In genomic region chr20:1815502-1816085, GRCh38 we compare ENCODE assay signal across 13 cellular contexts.
DNase-seq lines count a peak whose midpoint lies in the region; TF ChIP-seq lines count a peak whose summit lies in the region.
"Had no signal": no experiment of that assay in that cellular context is flagged by ENCODE, and none has a peak within 500 bp of the region (broad histone marks: within the 10 kb centered on the region; RNA-seq: fewer than 3 reads in every experiment).

No MANE protein-coding gene starts in this region.

- no peak overlapping the region for H3K14ac ChIP-seq in mesenchymal stem cell (ENCODE audit: low read length in 2 of 2)

- H3K23ac ChIP-seq in mesenchymal stem cell (ENCODE audit: low read length in 2 of 2): no peak overlapping the region

- peak overlapping the region; percentile 10 to 73 for H2BK12ac ChIP-seq in mesenchymal stem cell (ENCODE audit: low read length in 2 of 2)

- H3K18ac ChIP-seq in mesenchymal stem cell (ENCODE audit: low read depth in 1 of 2, low read length in 2 of 2): no peak overlapping the region

- TF ChIP-seq POLR2A in tibial nerve (IDR thresholded peaks at IDR 0.05): no peak

- no peak overlapping the region for H2AFZ ChIP-seq in mammary epithelial cell (ENCODE audit: low read depth, low read length)
- H2AFZ ChIP-seq in mesenchymal stem cell (ENCODE audit: low read depth, low read length): no peak overlapping the region

- H3K9ac ChIP-seq in mammary epithelial cell (ENCODE audit: insufficient read depth, low read length) (peak overlapping the region; percentile 25), mesenchymal stem cell (ENCODE audit: low read length) (peak overlapping the region; percentile 42)

- intact Hi-C loops in mammary epithelial cell (cut with micrococcal nuclease): loop anchor here (1.0 kb wide), 1 partner anchor 15 kb away; no protein-coding TSS in a partner anchor

- no peak overlapping the region for H3K4me3 ChIP-seq in mammary epithelial cell (replicated peaks in 1 of 3; ENCODE audit: insufficient read depth in 1 of 3, low read depth in 2 of 3, low read length in 3 of 3)
- H3K4me3 ChIP-seq in mesenchymal stem cell (ENCODE audit: insufficient read depth in 1 of 2, low read depth in 1 of 2, low read length in 2 of 2): no peak overlapping the region
- no peak overlapping the region for H3K4me3 ChIP-seq in tibial nerve

- no TSS peak for BruUV-seq in mammary epithelial cell (replicated peaks; lab: Mats Ljungman, UMichigan)

- no peak overlapping the region for H3K4ac ChIP-seq in mesenchymal stem cell (ENCODE audit: low read depth in 1 of 2, low read length in 2 of 2)

- peaks cover 66% of the 10 kb centered on the region for H3K4me1 ChIP-seq in mammary epithelial cell (ENCODE audit: insufficient read depth, low read length)
- peaks cover 14% of the 10 kb centered on the region for H3K4me1 ChIP-seq in mesenchymal stem cell (ENCODE audit: control insufficient read depth, insufficient read depth, low read depth, low read length)
- H3K4me1 ChIP-seq in tibial nerve: peaks cover 0 to 91% (median 41%) of the 10 kb centered on the region in 4 donors

- H3K36me3 ChIP-seq in mammary epithelial cell (ENCODE audit: insufficient read depth, low read length): no peaks in the 10 kb centered on the region
- H3K36me3 ChIP-seq in mesenchymal stem cell (ENCODE audit: control insufficient read depth in 1 of 2, insufficient read depth in 2 of 2, low read depth in 1 of 2, low read length in 2 of 2): no peaks in the 10 kb centered on the region
- H3K36me3 ChIP-seq in tibial nerve: no peaks in the 10 kb centered on the region

- CTCF ChIA-PET in mammary epithelial cell (lab: Charles Lee; ENCODE audit: low non-redundant PET): no interaction called here

- TF ChIP-seq CTCF in mammary epithelial cell (conservative IDR thresholded peaks at IDR 0.05 in 1 of 2, IDR thresholded peaks at IDR 0.05 in 1 of 2; ENCODE audit: extremely low read depth in 1 of 2, insufficient read depth in 1 of 2, low read depth in 1 of 2, low read length in 2 of 2): no peak
- no peak for TF ChIP-seq CTCF in tibial nerve (IDR thresholded peaks at IDR 0.05)

- H3K27ac ChIP-seq in mammary epithelial cell (ENCODE audit: insufficient read depth, low read depth, low read length) (peak overlapping the region; percentile 80), mesenchymal stem cell (ENCODE audit: low read length, poor library complexity, severe bottlenecking) (no peak overlapping the region), tibial nerve (peak overlapping the region in 3 of 4 donors; percentile 4 to 70 (median 46))
- H3K27ac ChIP-seq: 22Rv1 had no signal

- no peak overlapping the region for H2BK120ac ChIP-seq in mesenchymal stem cell (ENCODE audit: low read depth, low read length)

- H2BK5ac ChIP-seq in mesenchymal stem cell (ENCODE audit: low read depth, low read length, poor library complexity, severe bottlenecking): no peak overlapping the region

- H2BK15ac ChIP-seq in mesenchymal stem cell (ENCODE audit: low read depth, poor library complexity, severe bottlenecking): no peak overlapping the region

- in situ Hi-C loops in mammary epithelial cell (cut with MboI; ENCODE audit: low sequenced_read_pairs in 2 of 2): no loop called here

- dilution Hi-C loops in mammary epithelial cell (cut with HindIII; ENCODE audit: low sequenced_read_pairs): no loop called here

- no peaks in the 10 kb centered on the region for H3K9me3 ChIP-seq in mammary epithelial cell (replicated peaks; ENCODE audit: insufficient read depth, low read length)
- no peaks in the 10 kb centered on the region for H3K9me3 ChIP-seq in mesenchymal stem cell (ENCODE audit: control insufficient read depth, low read length)
- H3K9me3 ChIP-seq in tibial nerve: no peaks in the 10 kb centered on the region

- TF ChIP-seq EP300 in tibial nerve (IDR thresholded peaks at IDR 0.05): no peak

- H3K27me3 ChIP-seq in mammary epithelial cell (ENCODE audit: insufficient read depth, low read length): no peaks in the 10 kb centered on the region
- H3K27me3 ChIP-seq in mesenchymal stem cell (ENCODE audit: control insufficient read depth in 1 of 2, insufficient read depth in 1 of 2, low read length in 2 of 2): peaks cover 0 to 17% of the 10 kb centered on the region in 2 experiments
- no peaks in the 10 kb centered on the region for H3K27me3 ChIP-seq in tibial nerve

- DNase-seq in DMS153 treated with DMSO at 0.1 percent for 48 hours (lab: John Stamatoyannopoulos, UW; ENCODE audit: unreplicated experiment): peak; percentile 19
- no peak for DNase-seq in DMS153 (lab: John Stamatoyannopoulos, UW)
- no peak for DNase-seq in mammary epithelial cell
- DNase-seq in mesenchymal stem cell: peak; percentile 40
- DNase-seq in tibial nerve (ENCODE audit: low spot score in 2 of 2): no peak
- no peak for DNase-seq in activated CD4-positive, CD25-positive, alpha-beta regulatory T cell treated with anti-CD3 and anti-CD28 coated beads, Interleukin-2, amount 50 U/mL, for 72 hours
- no peak for DNase-seq in stimulated activated CD4-positive, alpha-beta T cell treated with anti-CD3 and anti-CD28 coated beads, Interleukin-4, amount 100 ng/mL, for 1 hour
- no peak for DNase-seq in SW480 (ENCODE audit: low spot score)
- DNase-seq: activated CD4-positive, alpha-beta T cell treated with anti-CD3 and anti-CD28 coated beads, Interleukin-2, amount 50 U/mL, for 4 hours; effector CD4-positive, alpha-beta T cell; NCI-H1048; NCI-H526 treated with DMSO at 0.1 percent for 48 hours had no signal

- 23% methylated on average over 3 of the region's 3 CpGs for WGBS in mammary epithelial cell (ENCODE audit: low coverage, missing lambda C conversion rate)
- 43% methylated on average over 3 of the region's 3 CpGs for WGBS in mesenchymal stem cell
- 38 to 55% methylated on average over 3 of the region's 3 CpGs for WGBS in tibial nerve, 2 donors

- H3K4me2 ChIP-seq in mammary epithelial cell (ENCODE audit: insufficient read depth, low read depth, low read length) (peak overlapping the region; percentile 42), mesenchymal stem cell (ENCODE audit: low read length, poor library complexity, severe bottlenecking) (no peak overlapping the region)

- no peaks in the 10 kb centered on the region for H3K79me2 ChIP-seq in mammary epithelial cell (ENCODE audit: insufficient read depth, low read length)

- H4K91ac ChIP-seq in mesenchymal stem cell (ENCODE audit: low read length): no peak overlapping the region

- no peaks in the 10 kb centered on the region for H4K20me1 ChIP-seq in mammary epithelial cell (ENCODE audit: insufficient read depth, low read length)

- H3K79me1 ChIP-seq in mesenchymal stem cell (replicated peaks; ENCODE audit: low read length, poor library complexity, severe bottlenecking): no peaks in the 10 kb centered on the region

- no peak overlapping the region for H2AK5ac ChIP-seq in mesenchymal stem cell (ENCODE audit: low read length, severe bottlenecking)

- no peak overlapping the region for H4K8ac ChIP-seq in mesenchymal stem cell (ENCODE audit: low read length)

Comparison
In these comparisons a context has a peak if more than half of its experiments do, and no peak if none do; other contexts are left out.
1. DNase-seq: peak in DMS153 treated with DMSO at 0.1 percent for 48 hours (single experiment) and mesenchymal stem cell (single experiment); none in DMS153 (single experiment), mammary epithelial cell (single experiment), tibial nerve (0 of 2), activated CD4-positive, CD25-positive, alpha-beta regulatory T cell treated with anti-CD3 and anti-CD28 coated beads, Interleukin-2, amount 50 U/mL, for 72 hours (single experiment), stimulated activated CD4-positive, alpha-beta T cell treated with anti-CD3 and anti-CD28 coated beads, Interleukin-4, amount 100 ng/mL, for 1 hour (single experiment) and SW480 (single experiment).